ENCODE assay signal across 16 cellular contexts in genomic region chr3:136898549-136898948, GRCh38. TPM values are rescaled to one million over a fixed set of nuclear protein-coding genes. Genes with fewer than 3 reads are reported as not detected.
DNase-seq lines count a peak whose midpoint lies in the region; ATAC-seq and TF ChIP-seq lines count a peak whose summit lies in the region.
"Had no signal": no experiment of that assay in that cellular context is flagged by ENCODE, and none has a peak within 500 bp of the region (broad histone marks: within the 10 kb centered on the region; RNA-seq: fewer than 3 reads in every experiment).

No MANE protein-coding gene starts in this region.

- peaks cover 10% of the 10 kb centered on the region for H3K9me1 ChIP-seq in IMR-90 (ENCODE audit: insufficient read depth, low read length)

- H2AK9ac ChIP-seq in IMR-90 (replicated peaks; ENCODE audit: low read depth, low read length, poor library complexity), result no peak overlapping the region

- no peak overlapping the region for H2AK5ac ChIP-seq in IMR-90 (ENCODE audit: low read depth, low read length)

- intact Hi-C loops in activated CD8-positive, alpha-beta T cell treated with anti-CD3 and anti-CD28 coated beads for 36 hours (cut with micrococcal nuclease), result no loop called here
- intact Hi-C loops in IMR-90 (cut with micrococcal nuclease), result no loop called here

- no peak overlapping the region for H2AFZ ChIP-seq in IMR-90 (replicated peaks; ENCODE audit: low read length, poor library complexity)

- peaks cover 2% of the 10 kb centered on the region; the same call in 1 of the 2 replicates for H3K9me3 ChIP-seq in IMR-90 (ENCODE audit: control insufficient read depth, insufficient read depth, low read length)

- no peak overlapping the region for H3K18ac ChIP-seq in IMR-90 (ENCODE audit: low read depth, low read length)

- TF ChIP-seq POLR2A in IMR-90 (IDR thresholded peaks at IDR 0.05; ENCODE audit: low read depth, low read length), result no peak

- H3K4me1 Mint-ChIP-seq in activated CD8-positive, alpha-beta T cell treated with anti-CD3 and anti-CD28 coated beads for 36 hours (ENCODE audit: low read depth), result peaks cover 68% of the 10 kb centered on the region
- peaks cover 38% of the 10 kb centered on the region for H3K4me1 Mint-ChIP-seq in activated CD8-positive, alpha-beta T cell treated with anti-CD3 and anti-CD28 coated beads, Interleukin-2, amount 10 ng/mL, durations not matched to agents 7 days and 5 days (ENCODE audit: low read depth)
- peaks cover 58 to 67% of the 10 kb centered on the region in 2 donors for H3K4me1 Mint-ChIP-seq in effector memory CD8-positive, alpha-beta T cell (ENCODE audit: low read depth in 2 of 2)
- H3K4me1 Mint-ChIP-seq in naive thymus-derived CD8-positive, alpha-beta T cell, result peaks cover 36 to 82% (median 72%) of the 10 kb centered on the region in 4 donors

- H2BK20ac ChIP-seq in IMR-90 (ENCODE audit: low read depth, low read length), result no peak overlapping the region

- H4K91ac ChIP-seq in IMR-90 (ENCODE audit: insufficient read depth, low read depth, low read length), result no peak overlapping the region

- no peaks in the 10 kb centered on the region for H3K27me3 ChIP-seq in IMR-90 (ENCODE audit: control insufficient read depth, insufficient read depth, low read length)

- peak overlapping the region; percentile 23; the same call in 1 of the 2 replicates for H4K5ac ChIP-seq in IMR-90 (ENCODE audit: low read depth, low read length)

- peak overlapping the region; percentile 65 for H3K27ac Mint-ChIP-seq in activated CD8-positive, alpha-beta T cell treated with anti-CD3 and anti-CD28 coated beads for 36 hours
- no peak overlapping the region for H3K27ac Mint-ChIP-seq in activated CD8-positive, alpha-beta T cell treated with anti-CD3 and anti-CD28 coated beads, Interleukin-2, amount 10 ng/mL, durations not matched to agents 7 days and 5 days
- peak overlapping the region; percentile 76 to 89 for H3K27ac Mint-ChIP-seq in effector memory CD8-positive, alpha-beta T cell
- H3K27ac Mint-ChIP-seq in naive thymus-derived CD8-positive, alpha-beta T cell, result peak overlapping the region; percentile 2 to 85 (median 67)
- H3K27ac Mint-ChIP-seq: stimulated activated naive CD8-positive, alpha-beta T cell treated with anti-CD3 and anti-CD28 coated beads, Interleukin-15, Interleukin-2, amounts not matched to agents 100 ng/mL and 50 ng/mL, for 24 hours had no signal

- in situ Hi-C loops in IMR-90 (cut with MboI; ENCODE audit: low sequenced_read_pairs), result no loop called here
- in situ Hi-C loops in ACHN (cut with HindIII; ENCODE audit: low pct_ligation_motif_present, low pct_unique_long_range_greater_than_20kb, low sequenced_read_pairs), result no loop called here

- no peak overlapping the region for H2BK120ac ChIP-seq in IMR-90 (ENCODE audit: low read depth, low read length)

- no peak overlapping the region for H4K8ac ChIP-seq in IMR-90 (ENCODE audit: low read depth in 2 of 2, low read length in 2 of 2)

- 0 out of 2 replicates have a peak overlapping the region, but pooled peaks have one; percentile 28 for H3K23ac ChIP-seq in IMR-90 (ENCODE audit: low read depth, low read length)

- no peak for DNase-seq in activated CD8-positive, alpha-beta T cell treated with anti-CD3 and anti-CD28 coated beads for 36 hours
- no peak for DNase-seq in activated CD8-positive, alpha-beta T cell treated with anti-CD3 and anti-CD28 coated beads, Interleukin-2, amount 10 ng/mL, durations not matched to agents 7 days and 5 days
- no peak for DNase-seq in IMR-90
- DNase-seq in effector memory CD8-positive, alpha-beta T cell, result no peak
- no peak for DNase-seq in naive thymus-derived CD8-positive, alpha-beta T cell
- DNase-seq in NCI-H2196 treated with DMSO at 0.1 percent for 48 hours (lab: John Stamatoyannopoulos, UW; ENCODE audit: unreplicated experiment), result no peak
- no peak for DNase-seq in ACHN
- DNase-seq: activated CD8-positive, alpha-beta memory T cell treated with anti-CD3 and anti-CD28 coated beads for 24 hours; activated gamma-delta T cell; NCI-H1048; NCI-H2171; stimulated activated CD4-positive, alpha-beta T cell treated with anti-CD3 and anti-CD28 coated beads, Interleukin-15, amount 100 ng/mL, for 24 hours had no signal

- H3K27ac ChIP-seq in IMR-90 (ENCODE audit: insufficient read depth, low read length), result no peak overlapping the region

- WGBS in IMR-90 (ENCODE audit: extremely low coverage in 2 of 2, insufficient read length in 1 of 2), 2 experiments, result 73% methylated on average over 3 of the region's 4 CpGs; no CpG with 5 or more reads in 1 of the 2 experiments

- no peak for TF ChIP-seq RAD21 in IMR-90 (IDR thresholded peaks at IDR 0.05; ENCODE audit: low read length)

- H3K9ac ChIP-seq in IMR-90 (ENCODE audit: low read depth, low read length), result no peak overlapping the region

- no peaks in the 10 kb centered on the region for H3K27me3 Mint-ChIP-seq in activated CD8-positive, alpha-beta T cell treated with anti-CD3 and anti-CD28 coated beads for 36 hours
- no peaks in the 10 kb centered on the region for H3K27me3 Mint-ChIP-seq in activated CD8-positive, alpha-beta T cell treated with anti-CD3 and anti-CD28 coated beads, Interleukin-2, amount 10 ng/mL, durations not matched to agents 7 days and 5 days (ENCODE audit: low read depth)
- no peaks in the 10 kb centered on the region for H3K27me3 Mint-ChIP-seq in effector memory CD8-positive, alpha-beta T cell
- H3K27me3 Mint-ChIP-seq in naive thymus-derived CD8-positive, alpha-beta T cell, result no peaks in the 10 kb centered on the region
- H3K27me3 Mint-ChIP-seq: brain; stimulated activated naive CD8-positive, alpha-beta T cell treated with anti-CD3 and anti-CD28 coated beads, Interleukin-15, Interleukin-2, amounts not matched to agents 100 ng/mL and 50 ng/mL, for 24 hours had no signal

- no peak overlapping the region for H3K4me3 ChIP-seq in IMR-90 (ENCODE audit: insufficient read depth, low read depth, low read length)

- CTCF ChIA-PET in activated CD8-positive, alpha-beta T cell treated with anti-CD3 and anti-CD28 coated beads for 36 hours (lab: Charles Lee), result interaction anchor here (1.1 to 1.8 kb wide), 2 partner anchors 11 to 13 kb away, joined by 3 to 4 read pairs; no protein-coding TSS in a partner anchor
- CTCF ChIA-PET in activated CD8-positive, alpha-beta T cell treated with anti-CD3 and anti-CD28 coated beads, Interleukin-2, amount 10 ng/mL, durations not matched to agents 7 days and 5 days (lab: Charles Lee), result interaction anchor here (1.4 to 2.2 kb wide), 3 partner anchors 12 to 146 kb away, joined by 4 to 9 read pairs (median 5); partner anchors contain the start of gene STAG1
- CTCF ChIA-PET in IMR-90 (lab: Yijun Ruan, JAX), result no interaction called here

- no peak overlapping the region; the same call in 1 of the 2 replicates for H3K56ac ChIP-seq in IMR-90 (ENCODE audit: extremely low read depth, insufficient read depth, low read length)

- POLR2A ChIA-PET in activated CD8-positive, alpha-beta T cell treated with anti-CD3 and anti-CD28 coated beads for 36 hours (lab: Charles Lee), result interaction anchor here (0.9 kb wide), 1 partner anchor 9 kb away, joined by 4 read pairs; no protein-coding TSS in a partner anchor
- POLR2A ChIA-PET in activated CD8-positive, alpha-beta T cell treated with anti-CD3 and anti-CD28 coated beads, Interleukin-2, amount 10 ng/mL, durations not matched to agents 7 days and 5 days (lab: Charles Lee), result interaction anchor here (1.2 kb wide), 1 partner anchor 36 kb away, joined by 5 read pairs; the partner anchor contains the start of gene NCK1
- POLR2A ChIA-PET in IMR-90 (lab: Charles Lee; ENCODE audit: unreplicated experiment), result no interaction called here
- POLR2A ChIA-PET in naive thymus-derived CD8-positive, alpha-beta T cell (lab: Charles Lee), result interaction anchor here (0.6 kb wide), 2 partner anchors 58 to 145 kb away, joined by 3 to 8 read pairs; no protein-coding TSS in a partner anchor

- peaks cover 47% of the 10 kb centered on the region for H3K36me3 Mint-ChIP-seq in activated CD8-positive, alpha-beta T cell treated with anti-CD3 and anti-CD28 coated beads for 36 hours (ENCODE audit: low read depth)
- peaks cover 55% of the 10 kb centered on the region for H3K36me3 Mint-ChIP-seq in activated CD8-positive, alpha-beta T cell treated with anti-CD3 and anti-CD28 coated beads, Interleukin-2, amount 10 ng/mL, durations not matched to agents 7 days and 5 days (ENCODE audit: low read depth)
- peaks cover 9% of the 10 kb centered on the region for H3K36me3 Mint-ChIP-seq in effector memory CD8-positive, alpha-beta T cell (ENCODE audit: insufficient read depth)
- H3K36me3 Mint-ChIP-seq in naive thymus-derived CD8-positive, alpha-beta T cell, result peaks cover 17 to 35% (median 31%) of the 10 kb centered on the region in 3 donors

- peaks cover 23% of the 10 kb centered on the region; the same call in 1 of the 2 replicates for H4K20me1 ChIP-seq in IMR-90 (ENCODE audit: insufficient read depth, low read length)

- H3K4me3 Mint-ChIP-seq in activated CD8-positive, alpha-beta T cell treated with anti-CD3 and anti-CD28 coated beads for 36 hours, result no peak overlapping the region
- no peak overlapping the region for H3K4me3 Mint-ChIP-seq in activated CD8-positive, alpha-beta T cell treated with anti-CD3 and anti-CD28 coated beads, Interleukin-2, amount 10 ng/mL, durations not matched to agents 7 days and 5 days
- peak overlapping the region; percentile 5 to 18 for H3K4me3 Mint-ChIP-seq in effector memory CD8-positive, alpha-beta T cell
- H3K4me3 Mint-ChIP-seq in naive thymus-derived CD8-positive, alpha-beta T cell, result peak overlapping the region in 8 of 10 donors; percentile 12 to 55 (median 44)
- H3K4me3 Mint-ChIP-seq: brain; stimulated activated naive CD8-positive, alpha-beta T cell treated with anti-CD3 and anti-CD28 coated beads, Interleukin-15, Interleukin-2, amounts not matched to agents 100 ng/mL and 50 ng/mL, for 24 hours had no signal

- no peak overlapping the region for H2BK15ac ChIP-seq in IMR-90 (ENCODE audit: low read depth, low read length)

- dilution Hi-C loops in IMR-90 (cut with HindIII; ENCODE audit: low sequenced_read_pairs, unreplicated experiment), result no loop called here

- no peak for ATAC-seq in activated CD8-positive, alpha-beta T cell treated with anti-CD3 and anti-CD28 coated beads for 36 hours
- ATAC-seq in activated CD8-positive, alpha-beta T cell treated with anti-CD3 and anti-CD28 coated beads, Interleukin-2, amount 10 ng/mL, durations not matched to agents 7 days and 5 days, result no peak
- ATAC-seq in IMR-90 (ENCODE audit: low read depth), result no peak
- ATAC-seq in effector memory CD8-positive, alpha-beta T cell (replicated peaks), result no peak
- peak in 1 of 2 donors; percentile 36 for ATAC-seq in naive thymus-derived CD8-positive, alpha-beta T cell
- no peak for ATAC-seq in GM18867 (IDR thresholded peaks at IDR 0.05; ENCODE audit: unreplicated experiment)
- ATAC-seq: HepG2 had no signal

- BruUV-seq in IMR-90 (replicated peaks; lab: Mats Ljungman, UMichigan), result no TSS peak

- H3K79me1 ChIP-seq in IMR-90 (ENCODE audit: low read depth in 1 of 2, low read length in 2 of 2), result peaks cover 8 to 48% of the 10 kb centered on the region in 2 experiments

- H3K14ac ChIP-seq in IMR-90 (replicated peaks; ENCODE audit: low read depth, low read length), result no peak overlapping the region

- H3K4me1 ChIP-seq in IMR-90 (ENCODE audit: control insufficient read depth, insufficient read depth, low read length), result peaks cover 14% of the 10 kb centered on the region

- H3K9me3 Mint-ChIP-seq in activated CD8-positive, alpha-beta T cell treated with anti-CD3 and anti-CD28 coated beads for 36 hours, result peaks cover 22% of the 10 kb centered on the region
- peaks cover 14% of the 10 kb centered on the region for H3K9me3 Mint-ChIP-seq in activated CD8-positive, alpha-beta T cell treated with anti-CD3 and anti-CD28 coated beads, Interleukin-2, amount 10 ng/mL, durations not matched to agents 7 days and 5 days (ENCODE audit: insufficient read depth)
- peaks cover 1 to 8% of the 10 kb centered on the region in 2 donors for H3K9me3 Mint-ChIP-seq in effector memory CD8-positive, alpha-beta T cell
- peaks cover 3 to 21% (median 12%) of the 10 kb centered on the region in 9 donors for H3K9me3 Mint-ChIP-seq in naive thymus-derived CD8-positive, alpha-beta T cell

- no peak for TF ChIP-seq CTCF in activated CD8-positive, alpha-beta T cell treated with anti-CD3 and anti-CD28 coated beads for 36 hours (IDR thresholded peaks at IDR 0.05)
- TF ChIP-seq CTCF in IMR-90 (conservative IDR thresholded peaks at IDR 0.05; ENCODE audit: low read depth, low read length), result no peak

- no peak overlapping the region for H3K4ac ChIP-seq in IMR-90 (ENCODE audit: low read depth, low read length)

- H3K36me3 ChIP-seq in IMR-90 (ENCODE audit: control insufficient read depth, insufficient read depth, low read length), result peaks cover 2% of the 10 kb centered on the region

- H3K4me2 ChIP-seq in IMR-90 (ENCODE audit: low read depth, low read length), result no peak overlapping the region

- H2BK5ac ChIP-seq in IMR-90 (ENCODE audit: low read depth, low read length, poor library complexity, severe bottlenecking), result no peak overlapping the region

RNA-seq across cellular contexts. Expression of gene NCK1, which starts 36.5 kb away (rescaled TPM):
- total RNA-seq in activated CD8-positive, alpha-beta T cell treated with anti-CD3 and anti-CD28 coated beads for 36 hours, result 10 to 100 TPM; 31.9 to 34.7 TPM
- 10 to 100 TPM; 36.3 to 39.1 TPM for total RNA-seq in activated CD8-positive, alpha-beta T cell treated with anti-CD3 and anti-CD28 coated beads, Interleukin-2, amount 10 ng/mL, durations not matched to agents 7 days and 5 days
- total RNA-seq in IMR-90 (2012; rRNA removed), result 23.7 and 50.3 TPM in 2 replicates
- polyA plus RNA-seq in IMR-90 (2012; rRNA removed), result 24.3 and 25.4 TPM in 2 replicates
- polyA plus RNA-seq in IMR-90 (2012; cell fraction: cytosol; rRNA removed), result 2.6 and 4.5 TPM in 2 replicates
- 0.81 and 13.0 TPM in 2 replicates for polyA plus RNA-seq in IMR-90 (2012; cell fraction: nucleus; rRNA removed; ENCODE audit: low replicate concordance)
- 10 to 100 TPM; 52.6 to 62.2 TPM for total RNA-seq in naive thymus-derived CD8-positive, alpha-beta T cell
- polyA plus RNA-seq in naive thymus-derived CD8-positive, alpha-beta T cell, result 10 to 100 TPM; 36.1 to 44.3 (median 37.7) TPM

RNA-seq across cellular contexts. Expression of gene IL20RB, which starts 59.2 kb away (rescaled TPM):
- total RNA-seq in activated CD8-positive, alpha-beta T cell treated with anti-CD3 and anti-CD28 coated beads for 36 hours, result 1 to 10 TPM; 1.0 to 1.2 TPM
- total RNA-seq in activated CD8-positive, alpha-beta T cell treated with anti-CD3 and anti-CD28 coated beads, Interleukin-2, amount 10 ng/mL, durations not matched to agents 7 days and 5 days, result 1 to 10 TPM; 1.6 to 2.1 TPM
- 0.56 and 0.72 TPM in 2 replicates for total RNA-seq in IMR-90 (2012; rRNA removed)
- 0.72 and 0.97 TPM in 2 replicates for polyA plus RNA-seq in IMR-90 (2012; rRNA removed)
- 0.38 and 0.62 TPM in 2 replicates for polyA plus RNA-seq in IMR-90 (2012; cell fraction: cytosol; rRNA removed)
- 1.1 and 3.3 TPM in 2 replicates for polyA plus RNA-seq in IMR-90 (2012; cell fraction: nucleus; rRNA removed; ENCODE audit: low replicate concordance)
- 1 to 10 TPM; 3.6 to 3.9 TPM for total RNA-seq in naive thymus-derived CD8-positive, alpha-beta T cell
- polyA plus RNA-seq in naive thymus-derived CD8-positive, alpha-beta T cell, result under 1 TPM in 1 of 3 donors, not detected in 2; 0.68 TPM

Comparison
In these comparisons a context has a peak if more than half of its experiments do, and no peak if none do; other contexts are left out.
1. H3K4me3 Mint-ChIP-seq: peak in effector memory CD8-positive, alpha-beta T cell (2 of 2) and naive thymus-derived CD8-positive, alpha-beta T cell (8 of 10); none in activated CD8-positive, alpha-beta T cell treated with anti-CD3 and anti-CD28 coated beads for 36 hours (single experiment) and activated CD8-positive, alpha-beta T cell treated with anti-CD3 and anti-CD28 coated beads, Interleukin-2, amount 10 ng/mL, durations not matched to agents 7 days and 5 days (single experiment).